1 cellular context compared by ENCODE assay signal in the genomic region with DNA sequence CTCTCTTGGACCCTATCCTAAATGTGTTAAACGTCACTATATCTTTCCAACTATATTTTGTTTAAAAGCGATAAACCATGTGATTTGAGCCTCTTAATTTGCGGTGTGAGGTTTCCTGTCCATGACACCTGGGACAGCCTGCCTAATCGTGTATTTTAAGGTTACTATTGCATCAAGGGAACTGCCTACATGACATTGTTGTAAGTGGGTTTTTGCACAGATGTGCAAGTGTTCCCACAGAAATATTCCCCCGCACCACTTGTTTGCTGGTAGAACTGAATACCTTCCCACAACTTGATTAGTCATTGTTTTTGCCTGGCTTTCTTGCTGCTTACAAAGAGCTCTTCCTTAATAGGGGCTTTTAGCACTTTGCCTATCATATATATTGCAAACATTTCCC.
A peak's percentile ranks its signal among the peaks of the same experiment; 100 is the strongest.
TF ChIP-seq lines count a peak whose summit lies in the region.

No MANE protein-coding gene starts in this region.

TF ChIP-seq in GM12878, 131 proteins besides CTCF, POLR2A, EP300 and RAD21:
- TF ChIP-seq RUNX3 (IDR thresholded peaks at IDR 0.05; ENCODE audit: low read length) (peak; percentile 77), HCFC1 (IDR thresholded peaks at IDR 0.05; ENCODE audit: low read length) (no peak), MTA2 (IDR thresholded peaks at IDR 0.05; ENCODE audit: low read depth) (peak; percentile 40; the same call in 1 of the 2 replicates), MEF2B (IDR thresholded peaks at IDR 0.05; ENCODE audit: partially characterized antibody, poor library complexity, severe bottlenecking) (peak; percentile 37), MXI1 (IDR thresholded peaks at IDR 0.05; ENCODE audit: low read depth, low read length) (no peak), PAX8 (IDR thresholded peaks at IDR 0.05) (no peak), BHLHE40 (IDR thresholded peaks at IDR 0.05; ENCODE audit: borderline replicate concordance in 1 of 2, low read depth in 2 of 2, low read length in 1 of 2) (no peak), SREBF1 (IDR thresholded peaks at IDR 0.05; ENCODE audit: low read length) (no peak), ZNF622 (IDR thresholded peaks at IDR 0.05) (no peak), ZNF207 (IDR thresholded peaks at IDR 0.05; ENCODE audit: borderline replicate concordance) (no peak)
- TF ChIP-seq, protein P1, sequence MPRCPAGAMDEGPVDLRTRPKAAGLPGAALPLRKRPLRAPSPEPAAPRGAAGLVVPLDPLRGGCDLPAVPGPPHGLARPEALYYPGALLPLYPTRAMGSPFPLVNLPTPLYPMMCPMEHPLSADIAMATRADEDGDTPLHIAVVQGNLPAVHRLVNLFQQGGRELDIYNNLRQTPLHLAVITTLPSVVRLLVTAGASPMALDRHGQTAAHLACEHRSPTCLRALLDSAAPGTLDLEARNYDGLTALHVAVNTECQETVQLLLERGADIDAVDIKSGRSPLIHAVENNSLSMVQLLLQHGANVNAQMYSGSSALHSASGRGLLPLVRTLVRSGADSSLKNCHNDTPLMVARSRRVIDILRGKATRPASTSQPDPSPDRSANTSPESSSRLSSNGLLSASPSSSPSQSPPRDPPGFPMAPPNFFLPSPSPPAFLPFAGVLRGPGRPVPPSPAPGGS (IDR thresholded peaks at IDR 0.05; ENCODE audit: borderline replicate concordance, insufficient read depth, low read depth, low read length, poor library complexity, severe bottlenecking) = peak; percentile 77
- TF ChIP-seq, protein P2, sequence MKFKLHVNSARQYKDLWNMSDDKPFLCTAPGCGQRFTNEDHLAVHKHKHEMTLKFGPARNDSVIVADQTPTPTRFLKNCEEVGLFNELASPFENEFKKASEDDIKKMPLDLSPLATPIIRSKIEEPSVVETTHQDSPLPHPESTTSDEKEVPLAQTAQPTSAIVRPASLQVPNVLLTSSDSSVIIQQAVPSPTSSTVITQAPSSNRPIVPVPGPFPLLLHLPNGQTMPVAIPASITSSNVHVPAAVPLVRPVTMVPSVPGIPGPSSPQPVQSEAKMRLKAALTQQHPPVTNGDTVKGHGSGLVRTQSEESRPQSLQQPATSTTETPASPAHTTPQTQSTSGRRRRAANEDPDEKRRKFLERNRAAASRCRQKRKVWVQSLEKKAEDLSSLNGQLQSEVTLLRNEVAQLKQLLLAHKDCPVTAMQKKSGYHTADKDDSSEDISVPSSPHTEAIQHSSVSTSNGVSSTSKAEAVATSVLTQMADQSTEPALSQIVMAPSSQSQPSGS (IDR thresholded peaks at IDR 0.05; ENCODE audit: low read length) = 0 out of 2 replicates have a peak, but pooled peaks have one; percentile 15
- TF ChIP-seq, protein P3, sequence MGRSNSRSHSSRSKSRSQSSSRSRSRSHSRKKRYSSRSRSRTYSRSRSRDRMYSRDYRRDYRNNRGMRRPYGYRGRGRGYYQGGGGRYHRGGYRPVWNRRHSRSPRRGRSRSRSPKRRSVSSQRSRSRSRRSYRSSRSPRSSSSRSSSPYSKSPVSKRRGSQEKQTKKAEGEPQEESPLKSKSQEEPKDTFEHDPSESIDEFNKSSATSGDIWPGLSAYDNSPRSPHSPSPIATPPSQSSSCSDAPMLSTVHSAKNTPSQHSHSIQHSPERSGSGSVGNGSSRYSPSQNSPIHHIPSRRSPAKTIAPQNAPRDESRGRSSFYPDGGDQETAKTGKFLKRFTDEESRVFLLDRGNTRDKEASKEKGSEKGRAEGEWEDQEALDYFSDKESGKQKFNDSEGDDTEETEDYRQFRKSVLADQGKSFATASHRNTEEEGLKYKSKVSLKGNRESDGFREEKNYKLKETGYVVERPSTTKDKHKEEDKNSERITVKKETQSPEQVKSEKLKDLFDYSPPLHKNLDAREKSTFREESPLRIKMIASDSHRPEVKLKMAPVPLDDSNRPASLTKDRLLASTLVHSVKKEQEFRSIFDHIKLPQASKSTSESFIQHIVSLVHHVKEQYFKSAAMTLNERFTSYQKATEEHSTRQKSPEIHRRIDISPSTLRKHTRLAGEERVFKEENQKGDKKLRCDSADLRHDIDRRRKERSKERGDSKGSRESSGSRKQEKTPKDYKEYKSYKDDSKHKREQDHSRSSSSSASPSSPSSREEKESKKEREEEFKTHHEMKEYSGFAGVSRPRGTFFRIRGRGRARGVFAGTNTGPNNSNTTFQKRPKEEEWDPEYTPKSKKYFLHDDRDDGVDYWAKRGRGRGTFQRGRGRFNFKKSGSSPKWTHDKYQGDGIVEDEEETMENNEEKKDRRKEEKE (IDR thresholded peaks at IDR 0.05) = no peak
TF ChIP-seq in GM12878: peak in this region for 5.
